23 cellular contexts compared by ENCODE assay signal in genomic region chr4:91288702-91289311, GRCh38.
DNase-seq lines count a peak whose midpoint lies in the region; ATAC-seq, FAIRE-seq and TF ChIP-seq lines count a peak whose summit lies in the region.
"Had no signal": no experiment of that assay in that cellular context is flagged by ENCODE, and none has a peak within 500 bp of the region (broad histone marks: within the 10 kb centered on the region; RNA-seq: fewer than 3 reads in every experiment).

No MANE protein-coding gene starts in this region.

- H3K9me3 ChIP-seq in GM12878 (replicated peaks; ENCODE audit: control insufficient read depth, insufficient read depth, low read length) = no peaks in the 10 kb centered on the region
- H3K9me3 ChIP-seq: BLaER1, gastrocnemius medialis had no signal

- no peak overlapping the region for H2AFZ ChIP-seq in GM12878 (ENCODE audit: control insufficient read depth, low read depth, low read length)

- H3K36me3 Mint-ChIP-seq in activated T-helper 17 cell treated with anti-CD3 and anti-CD28 coated beads, Interleukin-2, amount 50 U/mL, for 72 hours (ENCODE audit: low read depth) = no peaks in the 10 kb centered on the region
- H3K36me3 Mint-ChIP-seq: naive thymus-derived CD4-positive, alpha-beta T cell; T-cell had no signal

- H3K4me1 Mint-ChIP-seq in activated T-helper 17 cell treated with anti-CD3 and anti-CD28 coated beads, Interleukin-2, amount 50 U/mL, for 72 hours = no peaks in the 10 kb centered on the region
- H3K4me1 Mint-ChIP-seq: naive thymus-derived CD4-positive, alpha-beta T cell; T-cell had no signal

- H3K27ac ChIP-seq in GM12878 (ENCODE audit: control insufficient read depth, insufficient read depth) = no peak overlapping the region
- H3K27ac ChIP-seq: BLaER1, dorsolateral prefrontal cortex, gastrocnemius medialis, skin epidermis had no signal

- SMC1A ChIA-PET in GM12878 (lab: Charles Lee; ENCODE audit: uncharacterized antibody, unreplicated experiment) = interaction anchor here (0.6 to 2.0 kb wide), 3 partner anchors 13 to 176 kb away, joined by 3 to 4 read pairs (median 4); no protein-coding TSS in a partner anchor

- no peaks in the 10 kb centered on the region for H3K27me3 ChIP-seq in GM12878 (replicated peaks in 1 of 2; ENCODE audit: control insufficient read depth in 2 of 2, insufficient read depth in 2 of 2, low read length in 1 of 2)
- H3K27me3 ChIP-seq: BLaER1, dorsolateral prefrontal cortex, gastrocnemius medialis had no signal

- no peaks in the 10 kb centered on the region for H3K79me2 ChIP-seq in GM12878 (ENCODE audit: control insufficient read depth, insufficient read depth, low read length)

- H3K36me3 ChIP-seq in GM12878 (ENCODE audit: control insufficient read depth in 2 of 2, insufficient read depth in 2 of 2, low read length in 1 of 2) = no peaks in the 10 kb centered on the region
- H3K36me3 ChIP-seq: BLaER1, gastrocnemius medialis had no signal

- H3K27ac Mint-ChIP-seq in activated T-helper 17 cell treated with anti-CD3 and anti-CD28 coated beads, Interleukin-2, amount 50 U/mL, for 72 hours = no peak overlapping the region
- H3K27ac Mint-ChIP-seq: naive thymus-derived CD4-positive, alpha-beta T cell; T-cell had no signal

- RAD21 ChIA-PET in GM12878 (lab: Charles Lee; ENCODE audit: unreplicated experiment) = no interaction called here

- in situ Hi-C loops in GM12878 (cut with MboI) = no loop called here

- no peak overlapping the region for H3K4me3 Mint-ChIP-seq in activated T-helper 17 cell treated with anti-CD3 and anti-CD28 coated beads, Interleukin-2, amount 50 U/mL, for 72 hours
- H3K4me3 Mint-ChIP-seq: naive thymus-derived CD4-positive, alpha-beta T cell; T-cell had no signal

- no TSS peak for BruUV-seq in GM12878 (replicated peaks; lab: Mats Ljungman, UMichigan)

- TF ChIP-seq CTCF in GM12878 (IDR thresholded peaks at IDR 0.05 in 2 of 3, conservative IDR thresholded peaks at IDR 0.05 in 1 of 3; ENCODE audit: control insufficient read depth in 2 of 3, extremely low read depth in 1 of 3, insufficient read depth in 1 of 3, low read depth in 3 of 3, low read length in 3 of 3) = no peak

- H3K4me3 ChIP-seq in GM12878 = no peak overlapping the region
- H3K4me3 ChIP-seq: BLaER1, dorsolateral prefrontal cortex, gastrocnemius medialis, skin epidermis had no signal

- no peaks in the 10 kb centered on the region for H3K27me3 Mint-ChIP-seq in activated T-helper 17 cell treated with anti-CD3 and anti-CD28 coated beads, Interleukin-2, amount 50 U/mL, for 72 hours
- H3K27me3 Mint-ChIP-seq: naive thymus-derived CD4-positive, alpha-beta T cell; T-cell had no signal

- TF ChIP-seq RAD21 in GM12878 (IDR thresholded peaks at IDR 0.05; ENCODE audit: insufficient read depth, low read depth, low read length) = no peak

- no peak overlapping the region for H3K9ac ChIP-seq in GM12878 (ENCODE audit: control insufficient read depth, insufficient read depth, low read length)
- H3K9ac ChIP-seq: BLaER1 had no signal

- no peak for FAIRE-seq in GM12878 (lab: Jason Lieb, UNC)

- 4% methylated on average over 2 of the region's 2 CpGs for WGBS in GM12878 (ENCODE audit: insufficient coverage, insufficient replicate concordance, low lambda C conversion rate, missing lambda C conversion rate)

- DNase-seq in NCI-H345 (lab: John Stamatoyannopoulos, UW) (peak; percentile 17), NCI-H345 treated with DMSO at 0.1 percent for 48 hours (lab: John Stamatoyannopoulos, UW; ENCODE audit: unreplicated experiment) (no peak), NCI-H1417 treated with DMSO at 0.1 percent for 48 hours (lab: John Stamatoyannopoulos, UW) (peak; percentile 62), GM12878 (ENCODE audit: low read depth, low spot score) (no peak), DMS79 treated with DMSO at 0.1 percent for 48 hours (lab: John Stamatoyannopoulos, UW) (no peak), HuH-7.5 (ENCODE audit: low spot score) (no peak)
- DNase-seq in activated CD4-positive, alpha-beta T cell treated with anti-CD3 and anti-CD28 coated beads for 48 hours = no peak
- DNase-seq: activated CD4-positive, alpha-beta T cell treated with anti-CD3 and anti-CD28 coated beads, Interleukin-2, amount 50 U/mL, for 1 hour; activated naive CD4-positive, alpha-beta T cell; caudate nucleus; DMS79; dorsolateral prefrontal cortex; erythroblast; gastrocnemius medialis; mesenchymal stem cell; naive thymus-derived CD4-positive, alpha-beta T cell; posterior cingulate gyrus; SIG-M5; stimulated activated CD4-positive, alpha-beta T cell treated with anti-CD3 and anti-CD28 coated beads, Interleukin-4, amount 100 ng/mL, for 1 hour; T-cell had no signal

- CTCF ChIA-PET in GM12878 (lab: Yijun Ruan, JAX) = interaction anchor here (0.7 to 1.0 kb wide), 2 partner anchors 10 kb away, joined by 3 read pairs; no protein-coding TSS in a partner anchor

- H3K4me1 ChIP-seq in GM12878 (ENCODE audit: control insufficient read depth, insufficient read depth, low read length) = no peaks in the 10 kb centered on the region
- H3K4me1 ChIP-seq: BLaER1, gastrocnemius medialis had no signal

- TF ChIP-seq POLR2A in GM12878 (IDR thresholded peaks at IDR 0.05; ENCODE audit: low read depth, low read length) = no peak

- intact Hi-C loops in GM12878 (cut with micrococcal nuclease; ENCODE audit: unreplicated experiment) = no loop called here

- TF ChIP-seq EP300 in GM12878 (IDR thresholded peaks at IDR 0.05; ENCODE audit: borderline replicate concordance in 1 of 2, control insufficient read depth in 1 of 2, low read depth in 2 of 2, low read length in 2 of 2) = peak in 1 of 2 experiments; percentile 30; a peak in 1 of 4 replicates

- H3K9me3 Mint-ChIP-seq in activated T-helper 17 cell treated with anti-CD3 and anti-CD28 coated beads, Interleukin-2, amount 50 U/mL, for 72 hours = peaks cover 14% of the 10 kb centered on the region

- POLR2A ChIA-PET in GM12878 (lab: Charles Lee) = interaction anchor here (0.7 kb wide), 1 partner anchor 82 kb away, joined by 3 read pairs; no protein-coding TSS in a partner anchor

- no peaks in the 10 kb centered on the region for H4K20me1 ChIP-seq in GM12878 (ENCODE audit: control insufficient read depth, insufficient read depth)
- H4K20me1 ChIP-seq: BLaER1 had no signal

- no peak overlapping the region for H3K4me2 ChIP-seq in GM12878 (ENCODE audit: control insufficient read depth, insufficient read depth)
- H3K4me2 ChIP-seq: BLaER1 had no signal

- peak; percentile 69 for ATAC-seq in GM12878
- no peak for ATAC-seq in activated T-helper 17 cell treated with anti-CD3 and anti-CD28 coated beads, Interleukin-2, amount 50 U/mL, for 72 hours (replicated peaks)
- ATAC-seq: gastrocnemius medialis; naive thymus-derived CD4-positive, alpha-beta T cell; T-cell had no signal

TF ChIP-seq in GM12878, 131 proteins besides CTCF, POLR2A, EP300 and RAD21:
- TF ChIP-seq BMI1 (IDR thresholded peaks at IDR 0.05; ENCODE audit: borderline replicate concordance) (peak; percentile 94), IKZF1 (conservative IDR thresholded peaks at IDR 0.05) (no peak), RELB (IDR thresholded peaks at IDR 0.05; ENCODE audit: low read depth) (peak; percentile 41; the same call in 1 of the 2 replicates)

Comparison
In these comparisons a context has a peak if more than half of its experiments do, and no peak if none do; other contexts are left out.
1. DNase-seq: peak in NCI-H345 (single experiment) and NCI-H1417 treated with DMSO at 0.1 percent for 48 hours (single experiment); none in NCI-H345 treated with DMSO at 0.1 percent for 48 hours (single experiment), GM12878 (single experiment), activated CD4-positive, alpha-beta T cell treated with anti-CD3 and anti-CD28 coated beads for 48 hours (single experiment), DMS79 treated with DMSO at 0.1 percent for 48 hours (single experiment) and HuH-7.5 (single experiment).